ENCODE assay signal across 35 cellular contexts in the genomic region with DNA sequence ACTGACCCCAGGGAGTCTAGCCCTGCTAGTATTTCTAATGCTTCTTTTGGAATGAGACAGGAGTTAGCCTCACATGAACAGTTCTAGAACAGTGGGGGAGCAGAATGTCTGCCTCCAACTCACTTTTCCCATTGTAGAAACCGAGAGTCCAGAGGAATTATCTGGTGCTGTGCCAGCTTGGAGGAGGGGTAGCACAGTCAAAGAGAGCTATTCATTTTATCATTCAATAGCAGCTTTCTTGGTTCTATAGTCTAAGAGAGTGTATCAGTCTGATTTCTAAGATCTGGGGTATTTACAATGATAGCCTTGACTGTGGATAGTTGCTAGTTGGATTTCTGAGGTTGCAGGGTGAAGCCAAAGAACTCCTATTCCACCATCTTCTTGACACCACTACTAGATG.
"Had no signal": no experiment of that assay in that cellular context is flagged by ENCODE, and none has a peak within 500 bp of the region (broad histone marks: within the 10 kb centered on the region; RNA-seq: fewer than 3 reads in every experiment).

No MANE protein-coding gene starts in this region.

- H3K27ac Mint-ChIP-seq: activated CD4-positive, alpha-beta memory T cell treated with anti-CD3 and anti-CD28 coated beads, Interleukin-2, amount 10 ng/mL, durations not matched to agents 7 days and 5 days; activated CD4-positive, alpha-beta T cell treated with anti-CD3 and anti-CD28 coated beads, Interleukin-2, amount 10 ng/mL, durations not matched to agents 7 days and 5 days; activated naive CD4-positive, alpha-beta T cell treated with anti-CD3 and anti-CD28 coated beads for 36 hours; activated naive CD4-positive, alpha-beta T cell treated with anti-CD3 and anti-CD28 coated beads, Interleukin-2, amount 50 U/mL, for 24 hours; activated naive CD8-positive, alpha-beta T cell treated with anti-CD3 and anti-CD28 coated beads for 36 hours; activated naive CD8-positive, alpha-beta T cell treated with anti-CD3 and anti-CD28 coated beads, Interleukin-2, amount 50 U/mL, for 24 hours; activated T-helper 17 cell treated with anti-CD3 and anti-CD28 coated beads, Interleukin-2, amount 50 U/mL, for 72 hours; WTC11 had no signal

- H3K27ac ChIP-seq: adrenal gland, breast epithelium, cardiac muscle cell, colonic mucosa, gastrocnemius medialis, heart left ventricle, VCaP had no signal

- H3K36me3 ChIP-seq: adrenal gland, breast epithelium, cardiac muscle cell, colonic mucosa, gastrocnemius medialis, heart left ventricle had no signal

- H3K9me3 ChIP-seq: colonic mucosa, gastrocnemius medialis had no signal

- H3K4me3 ChIP-seq: adrenal gland, breast epithelium, cardiac muscle cell, colonic mucosa, gastrocnemius medialis, heart left ventricle had no signal

- ATAC-seq: activated naive CD8-positive, alpha-beta T cell treated with anti-CD3 and anti-CD28 coated beads, Interleukin-2, amount 50 U/mL, for 24 hours; activated T-cell treated with anti-CD3 and anti-CD28 coated beads, Interleukin-2, amount 50 U/mL, for 4 hours; activated T-helper 17 cell treated with anti-CD3 and anti-CD28 coated beads, Interleukin-2, amount 50 U/mL, for 72 hours; esophagus mucosa; gastrocnemius medialis; heart left ventricle had no signal

- DNase-seq: activated CD4-positive, alpha-beta memory T cell treated with anti-CD3 and anti-CD28 coated beads, Interleukin-2, amount 10 ng/mL, durations not matched to agents 7 days and 5 days; activated CD4-positive, alpha-beta T cell treated with anti-CD3 and anti-CD28 coated beads for 1 hour; activated CD4-positive, alpha-beta T cell treated with anti-CD3 and anti-CD28 coated beads for 4 hours; activated CD4-positive, alpha-beta T cell treated with anti-CD3 and anti-CD28 coated beads, Interleukin-2, amount 10 ng/mL, durations not matched to agents 7 days and 5 days; activated CD4-positive, alpha-beta T cell treated with anti-CD3 and anti-CD28 coated beads, Interleukin-2, amount 50 U/mL, for 4 hours; activated CD8-positive, alpha-beta memory T cell treated with anti-CD3 and anti-CD28 coated beads, Interleukin-2, amount 50 U/mL, for 48 hours; activated effector memory CD4-positive, alpha-beta T cell treated with anti-CD3 and anti-CD28 coated beads, Interleukin-2, amount 50 U/mL, for 16 hours; activated naive CD4-positive, alpha-beta T cell treated with anti-CD3 and anti-CD28 coated beads for 36 hours; activated naive CD8-positive, alpha-beta T cell treated with anti-CD3 and anti-CD28 coated beads for 36 hours; activated naive CD8-positive, alpha-beta T cell treated with anti-CD3 and anti-CD28 coated beads, Interleukin-2, amount 50 U/mL, for 24 hours; activated T-cell treated with anti-CD3 and anti-CD28 coated beads for 4 hours; activated T-cell treated with anti-CD3 and anti-CD28 coated beads, Interleukin-2, amount 50 U/mL, for 4 hours; adrenal gland; amygdala; aorta; central memory CD4-positive, alpha-beta T cell; cerebellar nuclear complex; colonic mucosa; effector CD8-positive, alpha-beta T cell; foreskin fibroblast; gastrocnemius medialis; glutamatergic neuron; heart left ventricle; T-helper 2 cell had no signal

- H3K4me3 Mint-ChIP-seq: activated CD4-positive, alpha-beta memory T cell treated with anti-CD3 and anti-CD28 coated beads, Interleukin-2, amount 10 ng/mL, durations not matched to agents 7 days and 5 days; activated CD4-positive, alpha-beta T cell treated with anti-CD3 and anti-CD28 coated beads, Interleukin-2, amount 10 ng/mL, durations not matched to agents 7 days and 5 days; activated naive CD4-positive, alpha-beta T cell treated with anti-CD3 and anti-CD28 coated beads for 36 hours; activated naive CD4-positive, alpha-beta T cell treated with anti-CD3 and anti-CD28 coated beads, Interleukin-2, amount 50 U/mL, for 24 hours; activated naive CD8-positive, alpha-beta T cell treated with anti-CD3 and anti-CD28 coated beads for 36 hours; activated naive CD8-positive, alpha-beta T cell treated with anti-CD3 and anti-CD28 coated beads, Interleukin-2, amount 50 U/mL, for 24 hours; activated T-cell treated with anti-CD3 and anti-CD28 coated beads, Interleukin-2, amount 50 U/mL, for 4 hours; activated T-helper 17 cell treated with anti-CD3 and anti-CD28 coated beads, Interleukin-2, amount 50 U/mL, for 72 hours; brain; WTC11 had no signal

- H3K4me1 ChIP-seq: adrenal gland, breast epithelium, colonic mucosa, gastrocnemius medialis, heart left ventricle had no signal

- H3K4me1 Mint-ChIP-seq: activated CD4-positive, alpha-beta memory T cell treated with anti-CD3 and anti-CD28 coated beads, Interleukin-2, amount 10 ng/mL, durations not matched to agents 7 days and 5 days; activated CD4-positive, alpha-beta T cell treated with anti-CD3 and anti-CD28 coated beads, Interleukin-2, amount 10 ng/mL, durations not matched to agents 7 days and 5 days; activated naive CD4-positive, alpha-beta T cell treated with anti-CD3 and anti-CD28 coated beads, Interleukin-2, amount 50 U/mL, for 24 hours; activated naive CD8-positive, alpha-beta T cell treated with anti-CD3 and anti-CD28 coated beads for 36 hours; activated naive CD8-positive, alpha-beta T cell treated with anti-CD3 and anti-CD28 coated beads, Interleukin-2, amount 50 U/mL, for 24 hours; activated T-helper 17 cell treated with anti-CD3 and anti-CD28 coated beads, Interleukin-2, amount 50 U/mL, for 72 hours; WTC11 had no signal

- H3K36me3 Mint-ChIP-seq: activated naive CD4-positive, alpha-beta T cell treated with anti-CD3 and anti-CD28 coated beads, Interleukin-2, amount 50 U/mL, for 24 hours; activated naive CD8-positive, alpha-beta T cell treated with anti-CD3 and anti-CD28 coated beads for 36 hours; WTC11 had no signal

- H3K27me3 Mint-ChIP-seq: activated CD4-positive, alpha-beta memory T cell treated with anti-CD3 and anti-CD28 coated beads, Interleukin-2, amount 10 ng/mL, durations not matched to agents 7 days and 5 days; activated CD4-positive, alpha-beta T cell treated with anti-CD3 and anti-CD28 coated beads, Interleukin-2, amount 10 ng/mL, durations not matched to agents 7 days and 5 days; activated naive CD4-positive, alpha-beta T cell treated with anti-CD3 and anti-CD28 coated beads, Interleukin-2, amount 50 U/mL, for 24 hours; activated naive CD8-positive, alpha-beta T cell treated with anti-CD3 and anti-CD28 coated beads for 36 hours; activated naive CD8-positive, alpha-beta T cell treated with anti-CD3 and anti-CD28 coated beads, Interleukin-2, amount 50 U/mL, for 24 hours; activated T-helper 17 cell treated with anti-CD3 and anti-CD28 coated beads, Interleukin-2, amount 50 U/mL, for 72 hours; brain had no signal

- H3K27me3 ChIP-seq: adrenal gland, breast epithelium, cardiac muscle cell, colonic mucosa, gastrocnemius medialis, heart left ventricle had no signal

- FAIRE-seq: endometrium, endothelial cell of umbilical vein, TTC549 had no signal
